ENCODE assay signal across 10 cellular contexts in the genomic region with DNA sequence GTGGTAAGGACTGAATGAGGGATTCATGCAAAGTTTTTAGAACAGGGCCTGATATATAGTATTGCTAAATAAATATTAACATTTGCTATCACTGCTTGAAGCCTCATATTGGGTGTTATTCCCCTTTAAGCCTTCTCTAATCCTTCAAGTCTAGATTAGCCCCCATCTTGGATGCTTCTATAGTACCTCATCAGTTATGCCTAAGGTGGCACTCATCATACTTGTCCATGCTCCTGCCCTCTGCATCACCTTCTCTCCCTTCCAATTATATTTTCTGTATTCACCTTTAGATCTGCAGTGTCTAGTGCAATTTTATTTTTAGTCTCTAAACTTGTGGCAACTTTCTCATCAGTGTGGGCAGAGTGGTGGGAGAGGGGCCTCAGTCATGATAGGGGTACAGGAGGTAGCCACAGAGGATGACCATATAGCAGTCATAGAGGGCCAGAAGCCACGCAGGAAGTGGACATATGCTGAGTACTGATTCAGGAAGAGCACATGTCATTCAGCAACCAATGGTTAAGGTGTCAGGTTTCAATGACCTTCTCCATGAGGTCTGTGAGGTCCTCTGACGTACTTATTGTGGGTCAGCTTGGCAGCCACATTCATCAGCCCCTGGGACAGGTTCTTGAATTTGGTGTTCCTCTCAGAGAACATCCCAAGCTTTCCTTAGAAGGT. TPM values are rescaled to one million over a fixed set of nuclear protein-coding genes. Genes with fewer than 3 reads are reported as not detected.
DNase-seq lines count a peak whose midpoint lies in the region; ATAC-seq, FAIRE-seq and TF ChIP-seq lines count a peak whose summit lies in the region.
"Had no signal": no experiment of that assay in that cellular context is flagged by ENCODE, and none has a peak within 500 bp of the region (broad histone marks: within the 10 kb centered on the region; RNA-seq: fewer than 3 reads in every experiment).

No MANE protein-coding gene starts in this region.

- H3K4me1 Mint-ChIP-seq in MCF 10A (ENCODE audit: insufficient read depth, unreplicated experiment): peaks cover 9% of the 10 kb centered on the region

- no peak overlapping the region for H3K4me2 ChIP-seq in mammary epithelial cell (ENCODE audit: insufficient read depth, low read depth, low read length)

- FAIRE-seq in small intestine (lab: Jason Lieb, UNC): no peak

- H4K20me1 ChIP-seq in mammary epithelial cell (ENCODE audit: insufficient read depth, low read length): no peaks in the 10 kb centered on the region

- H3K27me3 ChIP-seq in mammary epithelial cell (ENCODE audit: insufficient read depth, low read length): no peaks in the 10 kb centered on the region
- no peaks in the 10 kb centered on the region for H3K27me3 ChIP-seq in suprapubic skin
- H3K27me3 ChIP-seq in small intestine (ENCODE audit: control insufficient read depth in 2 of 2, insufficient read depth in 2 of 2, low read length in 2 of 2): no peaks in the 10 kb centered on the region
- H3K27me3 ChIP-seq: right lobe of liver had no signal

- H3K36me3 ChIP-seq in mammary epithelial cell (ENCODE audit: insufficient read depth, low read length) (no peaks in the 10 kb centered on the region), suprapubic skin (no peaks in the 10 kb centered on the region), small intestine (ENCODE audit: control insufficient read depth in 2 of 2, insufficient read depth in 2 of 2, low read length in 2 of 2) (no peaks in the 10 kb centered on the region)
- H3K36me3 ChIP-seq: right lobe of liver had no signal

- no peaks in the 10 kb centered on the region for H3K79me2 ChIP-seq in mammary epithelial cell (ENCODE audit: insufficient read depth, low read length)

- TF ChIP-seq POLR2A in suprapubic skin (IDR thresholded peaks at IDR 0.05): no peak

- H3K9me3 Mint-ChIP-seq in MCF 10A (ENCODE audit: unreplicated experiment): no peaks in the 10 kb centered on the region

- no peaks in the 10 kb centered on the region for H3K27me3 Mint-ChIP-seq in MCF 10A (ENCODE audit: insufficient read depth, unreplicated experiment)

- H3K27ac ChIP-seq in mammary epithelial cell (ENCODE audit: insufficient read depth, low read depth, low read length) (no peak overlapping the region), angular gyrus (ENCODE audit: low read depth, low read length) (peak overlapping the region; percentile 15), suprapubic skin (peak overlapping the region; percentile 55), small intestine (ENCODE audit: low read depth in 1 of 2, low read length in 1 of 2) (peak overlapping the region in 1 of 2 donors; percentile 63)

- WGBS in mammary epithelial cell (ENCODE audit: low coverage, missing lambda C conversion rate): 46% methylated on average over 2 of the region's 2 CpGs
- 76% methylated on average over 2 of the region's 2 CpGs for WGBS in suprapubic skin
- 51 to 96% (median 83%) methylated on average over 2 of the region's 2 CpGs for WGBS in small intestine, 3 donors

- H3K4me3 ChIP-seq in mammary epithelial cell (replicated peaks in 1 of 3; ENCODE audit: insufficient read depth in 1 of 3, low read depth in 2 of 3, low read length in 3 of 3) (no peak overlapping the region), suprapubic skin (peak overlapping the region; percentile 33), small intestine (ENCODE audit: low read depth in 1 of 2, low read length in 2 of 2) (no peak overlapping the region)
- H3K4me3 ChIP-seq: right lobe of liver had no signal

- no peaks in the 10 kb centered on the region for H3K9me3 ChIP-seq in mammary epithelial cell (replicated peaks; ENCODE audit: insufficient read depth, low read length)
- H3K9me3 ChIP-seq in suprapubic skin: no peaks in the 10 kb centered on the region
- no peaks in the 10 kb centered on the region for H3K9me3 ChIP-seq in small intestine (ENCODE audit: control insufficient read depth, low read depth)
- H3K9me3 ChIP-seq: right lobe of liver had no signal

- no peak overlapping the region for H3K4me3 Mint-ChIP-seq in MCF 10A (ENCODE audit: unreplicated experiment)

- peak; percentile 12 for DNase-seq in MCF 10A (ENCODE audit: unreplicated experiment)
- DNase-seq in mammary epithelial cell: no peak
- DNase-seq in suprapubic skin (ENCODE audit: low spot score in 2 of 2): no peak
- no peak for DNase-seq in NCI-H2107 treated with DMSO at 0.1 percent for 48 hours (lab: John Stamatoyannopoulos, UW; ENCODE audit: unreplicated experiment)
- DNase-seq in DMS114 treated with DMSO at 0.1 percent for 48 hours (lab: John Stamatoyannopoulos, UW; ENCODE audit: unreplicated experiment): no peak
- no peak for DNase-seq in small intestine
- DNase-seq: DND-41 had no signal

- TF ChIP-seq CTCF in MCF 10A (IDR thresholded peaks at IDR 0.05; ENCODE audit: unreplicated experiment) (no peak), mammary epithelial cell (conservative IDR thresholded peaks at IDR 0.05 in 1 of 2, IDR thresholded peaks at IDR 0.05 in 1 of 2; ENCODE audit: extremely low read depth in 1 of 2, insufficient read depth in 1 of 2, low read depth in 1 of 2, low read length in 2 of 2) (no peak), suprapubic skin (IDR thresholded peaks at IDR 0.05) (no peak)

- CTCF ChIA-PET in MCF 10A (lab: Yijun Ruan, JAX) (interaction anchor here (0.5 to 0.8 kb wide), 3 partner anchors 238 to 1029 kb away, joined by 3 to 5 read pairs (median 4); no protein-coding TSS in a partner anchor), mammary epithelial cell (lab: Charles Lee; ENCODE audit: low non-redundant PET) (no interaction called here)

- no peak overlapping the region for H3K27ac Mint-ChIP-seq in MCF 10A (ENCODE audit: low read depth, unreplicated experiment)

- dilution Hi-C loops in mammary epithelial cell (cut with HindIII; ENCODE audit: low sequenced_read_pairs): no loop called here

- TF ChIP-seq EP300 in suprapubic skin (IDR thresholded peaks at IDR 0.05): no peak

- no peak overlapping the region for H2AFZ ChIP-seq in mammary epithelial cell (ENCODE audit: low read depth, low read length)

- intact Hi-C loops in MCF 10A (cut with micrococcal nuclease) (no loop called here), mammary epithelial cell (cut with micrococcal nuclease) (no loop called here)

- POLR2A ChIA-PET in MCF 10A (lab: Yijun Ruan, JAX): no interaction called here

- no peaks in the 10 kb centered on the region for H3K36me3 Mint-ChIP-seq in MCF 10A (ENCODE audit: insufficient read depth, unreplicated experiment)

- BruUV-seq in MCF 10A (replicated peaks; lab: Mats Ljungman, UMichigan): no TSS peak
- no TSS peak for BruUV-seq in mammary epithelial cell (replicated peaks; lab: Mats Ljungman, UMichigan)

- H3K9ac ChIP-seq in mammary epithelial cell (ENCODE audit: insufficient read depth, low read length): no peak overlapping the region

- in situ Hi-C loops in mammary epithelial cell (cut with MboI; ENCODE audit: low sequenced_read_pairs in 2 of 2): no loop called here

- H3K4me1 ChIP-seq in mammary epithelial cell (ENCODE audit: insufficient read depth, low read length) (no peaks in the 10 kb centered on the region), suprapubic skin (peaks cover 4% of the 10 kb centered on the region), small intestine (ENCODE audit: control insufficient read depth in 2 of 2, insufficient read depth in 1 of 2, low read depth in 1 of 2, low read length in 1 of 2) (no peaks in the 10 kb centered on the region)
- H3K4me1 ChIP-seq: right lobe of liver had no signal

- peak; percentile 1 for ATAC-seq in HG03103 (IDR thresholded peaks at IDR 0.05; ENCODE audit: low read depth, unreplicated experiment)

RNA-seq across cellular contexts. Expression of a gene that starts 2.5 kb away (rescaled TPM):
- total RNA-seq in MCF 10A (2022) (not detected in 2 replicates), mammary epithelial cell (under 1 TPM in 1 of 2 donors, not detected in 1; 0.17 TPM), suprapubic skin (10 to 100 TPM in 3 of 4 donors, 1 to 10 TPM in 1; 6.3 to 18.9 (median 12.5) TPM)
- polyA plus RNA-seq in mammary epithelial cell (not detected), small intestine (1 to 10 TPM; 1.3 to 9.8 (median 5.1) TPM)
- not detected for polyA minus RNA-seq in mammary epithelial cell
